Comparison of ENCODE assay signal across 9 cellular contexts in genomic region chr17:47707056-47707791, GRCh38. TPM values are rescaled to one million over a fixed set of nuclear protein-coding genes. Genes with fewer than 3 reads are reported as not detected.
DNase-seq lines count a peak whose midpoint lies in the region; ATAC-seq and TF ChIP-seq lines count a peak whose summit lies in the region.
"Had no signal": no experiment of that assay in that cellular context is flagged by ENCODE, and none has a peak within 500 bp of the region (broad histone marks: within the 10 kb centered on the region; RNA-seq: fewer than 3 reads in every experiment).

No MANE protein-coding gene starts in this region.

- peaks cover 45% of the 10 kb centered on the region for H3K4me1 Mint-ChIP-seq in T-helper 17 cell
- H3K4me1 Mint-ChIP-seq in stimulated activated naive B cell treated with anti-CD40 and anti-IgM and Interleukin-4, amounts not matched to agents 10 μg/mL and 1 μg/mL and 100 μg/mL, for 72 hours: peaks cover 57% of the 10 kb centered on the region in 2 donors

- no peak for TF ChIP-seq POLR2A in transverse colon (IDR thresholded peaks at IDR 0.05)

- H3K36me3 ChIP-seq in right atrium auricular region (peaks cover 16% of the 10 kb centered on the region), transverse colon (no peaks in the 10 kb centered on the region)

- H3K27me3 ChIP-seq in right atrium auricular region (no peaks in the 10 kb centered on the region), transverse colon (no peaks in the 10 kb centered on the region)

- H3K27me3 Mint-ChIP-seq in T-helper 17 cell: no peaks in the 10 kb centered on the region
- H3K27me3 Mint-ChIP-seq in stimulated activated naive B cell treated with anti-CD40 and anti-IgM and Interleukin-4, amounts not matched to agents 10 μg/mL and 1 μg/mL and 100 μg/mL, for 72 hours: no peaks in the 10 kb centered on the region

- H3K27ac Mint-ChIP-seq in T-helper 17 cell: peak overlapping the region; percentile 92
- H3K27ac Mint-ChIP-seq in stimulated activated naive B cell treated with anti-CD40 and anti-IgM and Interleukin-4, amounts not matched to agents 10 μg/mL and 1 μg/mL and 100 μg/mL, for 72 hours: peak overlapping the region; percentile 11

- peaks cover 0 to 38% of the 10 kb centered on the region in 2 donors for H3K4me1 ChIP-seq in right atrium auricular region
- H3K4me1 ChIP-seq in transverse colon: peaks cover 0 to 40% (median 8%) of the 10 kb centered on the region in 4 donors

- H3K36me3 Mint-ChIP-seq in T-helper 17 cell (ENCODE audit: low read depth): no peaks in the 10 kb centered on the region
- H3K36me3 Mint-ChIP-seq in stimulated activated naive B cell treated with anti-CD40 and anti-IgM and Interleukin-4, amounts not matched to agents 10 μg/mL and 1 μg/mL and 100 μg/mL, for 72 hours: peaks cover 3 to 8% of the 10 kb centered on the region in 2 donors

- ATAC-seq in T-helper 17 cell (no peak), GM18909 (IDR thresholded peaks at IDR 0.05; ENCODE audit: poor library complexity, unreplicated experiment) (no peak), GM21717 (IDR thresholded peaks at IDR 0.05; ENCODE audit: unreplicated experiment) (no peak)
- ATAC-seq in stimulated activated naive B cell treated with anti-CD40 and anti-IgM and Interleukin-4, amounts not matched to agents 10 μg/mL and 1 μg/mL and 100 μg/mL, for 72 hours (replicated peaks): no peak

- H3K4me3 Mint-ChIP-seq in T-helper 17 cell: peak overlapping the region; percentile 82
- H3K4me3 Mint-ChIP-seq in stimulated activated naive B cell treated with anti-CD40 and anti-IgM and Interleukin-4, amounts not matched to agents 10 μg/mL and 1 μg/mL and 100 μg/mL, for 72 hours: no peak overlapping the region

- TF ChIP-seq CTCF in right atrium auricular region (IDR thresholded peaks at IDR 0.05) (no peak), transverse colon (IDR thresholded peaks at IDR 0.05) (no peak)

- H3K27ac ChIP-seq in right atrium auricular region (peak overlapping the region; percentile 41 to 73), transverse colon (peak overlapping the region in 1 of 4 donors; percentile 14)

- H3K9me3 ChIP-seq in T-helper 17 cell (ENCODE audit: control insufficient read depth, low read length, poor library complexity, severe bottlenecking) (no peaks in the 10 kb centered on the region), right atrium auricular region (no peaks in the 10 kb centered on the region), transverse colon (no peaks in the 10 kb centered on the region)

- WGBS in transverse colon (ENCODE audit: low coverage in 1 of 2), 2 donors: 50% methylated on average over 2 to 4 of the region's 4 CpGs

- intact Hi-C loops in transverse colon (cut with DNase I; ENCODE audit: low total_unique reads): no loop called here

- no peak for TF ChIP-seq EP300 in transverse colon (IDR thresholded peaks at IDR 0.05; ENCODE audit: low read depth)

- peak; percentile 14 for DNase-seq in activated CD8-positive, alpha-beta memory T cell treated with anti-CD3 and anti-CD28 coated beads, Interleukin-2, amount 50 U/mL, for 4 hours
- DNase-seq in activated CD8-positive, alpha-beta memory T cell treated with anti-CD3 and anti-CD28 coated beads, Interleukin-2, amount 50 U/mL, for 48 hours: no peak
- no peak for DNase-seq in T-helper 17 cell
- DNase-seq in right atrium auricular region (ENCODE audit: low spot score): no peak
- no peak for DNase-seq in stimulated activated naive B cell treated with anti-CD40 and anti-IgM and Interleukin-4, amounts not matched to agents 10 μg/mL and 1 μg/mL and 100 μg/mL, for 72 hours
- no peak for DNase-seq in transverse colon

- in situ Hi-C loops in transverse colon (cut with MboI; ENCODE audit: low pct_ligation_motif_present in 1 of 4, low pct_unique_long_range_greater_than_20kb in 1 of 4, low sequenced_read_pairs in 3 of 4): no loop called here

- H3K9me3 Mint-ChIP-seq in stimulated activated naive B cell treated with anti-CD40 and anti-IgM and Interleukin-4, amounts not matched to agents 10 μg/mL and 1 μg/mL and 100 μg/mL, for 72 hours: no peaks in the 10 kb centered on the region

- no peak overlapping the region for H3K4me3 ChIP-seq in right atrium auricular region
- no peak overlapping the region for H3K4me3 ChIP-seq in transverse colon

RNA-seq across cellular contexts. Expression of gene TBKBP1, which starts 13.3 kb away (rescaled TPM):
- total RNA-seq in T-helper 17 cell (1 to 10 TPM; 2.4 to 2.6 TPM), right atrium auricular region (10 to 100 TPM; 10.9 to 13.7 TPM), transverse colon (1 to 10 TPM; 1.8 to 6.4 (median 4.4) TPM)

RNA-seq across cellular contexts. Expression of gene TBX21, which starts 25.8 kb away (rescaled TPM):
- total RNA-seq in T-helper 17 cell (1 to 10 TPM; 7.9 to 8.8 TPM), right atrium auricular region (under 1 TPM in 1 of 2 donors, not detected in 1; 0.39 TPM), transverse colon (10 to 100 TPM in 1 of 4 donors, 1 to 10 TPM in 1, under 1 TPM in 1, not detected in 1; 0.27 to 18.3 (median 4.9) TPM)
- total RNA-seq: glomerular endothelial cell had no signal

RNA-seq across cellular contexts. Expression of gene KPNB1, which starts 57.5 kb away (rescaled TPM):
- total RNA-seq in T-helper 17 cell (100 to 1,000 TPM; 183 to 196 TPM), right atrium auricular region (100 to 1,000 TPM in 1 of 2 donors, 10 to 100 TPM in 1; 91.4 to 102 TPM), transverse colon (100 to 1,000 TPM in 3 of 4 donors, 10 to 100 TPM in 1; 39.2 to 176 (median 133) TPM)
